Comparison of ENCODE assay signal across 20 cellular contexts in genomic region chr10:7293378-7293920, GRCh38.
"Had no signal": no experiment of that assay in that cellular context is flagged by ENCODE, and none has a peak within 500 bp of the region (broad histone marks: within the 10 kb centered on the region; RNA-seq: fewer than 3 reads in every experiment).

No MANE protein-coding gene starts in this region.

- H3K4me3 ChIP-seq: colonic mucosa, esophagus squamous epithelium, gastroesophageal sphincter, left ventricle myocardium inferior, lower lobe of right lung, psoas muscle, right lobe of liver, testis, tibial nerve had no signal

- H3K27ac Mint-ChIP-seq: memory B cell had no signal

- H3K27ac ChIP-seq: colonic mucosa, esophagus squamous epithelium, gastroesophageal sphincter, left ventricle myocardium inferior, lower lobe of right lung, neutrophil, psoas muscle, right lobe of liver, testis, tibial nerve had no signal

- H3K9me3 Mint-ChIP-seq: memory B cell had no signal

- H3K27me3 ChIP-seq: colonic mucosa, esophagus squamous epithelium, gastroesophageal sphincter, neutrophil, right lobe of liver, testis, tibial nerve had no signal

- H3K4me3 Mint-ChIP-seq: memory B cell had no signal

- H3K9me3 ChIP-seq: colonic mucosa, esophagus squamous epithelium, gastroesophageal sphincter, left ventricle myocardium inferior, lower lobe of right lung, neutrophil, psoas muscle, right lobe of liver, testis, tibial nerve had no signal

- H3K36me3 ChIP-seq: colonic mucosa, esophagus squamous epithelium, gastroesophageal sphincter, left ventricle myocardium inferior, lower lobe of right lung, neutrophil, right lobe of liver, tibial nerve had no signal

- DNase-seq: colonic mucosa; dermis blood vessel endothelial cell; esophagus squamous epithelium; foreskin fibroblast; glutamatergic neuron; kidney; left cardiac atrium; left ventricle myocardium inferior; lower lobe of right lung; midbrain; psoas muscle; retina; right lobe of liver; stimulated activated CD4-positive, alpha-beta T cell treated with anti-CD3 and anti-CD28 coated beads, Interleukin-4, amount 100 ng/mL, for 1 hour; stimulated activated naive CD4-positive, alpha-beta T cell treated with Interleukin-2 at 50 U/mL for 16 hours; testis had no signal

- H3K4me1 ChIP-seq: colonic mucosa, esophagus squamous epithelium, gastroesophageal sphincter, lower lobe of right lung, psoas muscle, right lobe of liver, testis, tibial nerve had no signal

- ATAC-seq: gastroesophageal sphincter, left cardiac atrium, lower lobe of right lung, psoas muscle, right lobe of liver had no signal

- H3K27me3 Mint-ChIP-seq: memory B cell had no signal
